Comparison of ENCODE assay signal across 17 cellular contexts in genomic region chr10:108775911-108776475, GRCh38.
DNase-seq lines count a peak whose midpoint lies in the region; ATAC-seq and TF ChIP-seq lines count a peak whose summit lies in the region.
"Had no signal": no experiment of that assay in that cellular context is flagged by ENCODE, and none has a peak within 500 bp of the region (broad histone marks: within the 10 kb centered on the region; RNA-seq: fewer than 3 reads in every experiment).

No MANE protein-coding gene starts in this region.

- H4K5ac ChIP-seq in IMR-90 (ENCODE audit: low read depth, low read length) = no peak overlapping the region

- in situ Hi-C loops in IMR-90 (cut with MboI; ENCODE audit: low sequenced_read_pairs) (no loop called here), astrocyte of the spinal cord (cut with HindIII; ENCODE audit: low sequenced_read_pairs) (no loop called here)

- no peak for TF ChIP-seq CTCF in IMR-90 (conservative IDR thresholded peaks at IDR 0.05; ENCODE audit: low read depth, low read length)
- no peak for TF ChIP-seq CTCF in astrocyte of the spinal cord (IDR thresholded peaks at IDR 0.05; ENCODE audit: low read depth, low read length)
- no peak for TF ChIP-seq CTCF in fibroblast of villous mesenchyme (IDR thresholded peaks at IDR 0.05; ENCODE audit: insufficient read depth, low read depth, low read length)

- H3K4me1 ChIP-seq in IMR-90 (ENCODE audit: control insufficient read depth, insufficient read depth, low read length) = no peaks in the 10 kb centered on the region
- H3K4me1 ChIP-seq: A549 had no signal

- no peak overlapping the region for H3K18ac ChIP-seq in IMR-90 (ENCODE audit: low read depth, low read length)

- no peak overlapping the region for H2BK5ac ChIP-seq in IMR-90 (ENCODE audit: low read depth, low read length, poor library complexity, severe bottlenecking)

- no peak overlapping the region for H3K9ac ChIP-seq in IMR-90 (ENCODE audit: low read depth, low read length)

- CTCF ChIA-PET in IMR-90 (lab: Yijun Ruan, JAX) = no interaction called here

- intact Hi-C loops in IMR-90 (cut with micrococcal nuclease) = no loop called here

- POLR2A ChIA-PET in IMR-90 (lab: Charles Lee; ENCODE audit: unreplicated experiment) = no interaction called here

- H3K56ac ChIP-seq in IMR-90 (ENCODE audit: extremely low read depth, insufficient read depth, low read length) = no peak overlapping the region

- H3K27ac ChIP-seq in IMR-90 (ENCODE audit: insufficient read depth, low read length) = no peak overlapping the region
- H3K27ac ChIP-seq: A549 had no signal

- H3K9me1 ChIP-seq in IMR-90 (ENCODE audit: insufficient read depth, low read length) = no peaks in the 10 kb centered on the region

- H4K91ac ChIP-seq in IMR-90 (ENCODE audit: insufficient read depth, low read depth, low read length) = no peak overlapping the region

- TF ChIP-seq POLR2A in IMR-90 (IDR thresholded peaks at IDR 0.05; ENCODE audit: low read depth, low read length) = no peak

- H3K4ac ChIP-seq in IMR-90 (ENCODE audit: low read depth, low read length) = no peak overlapping the region

- no peaks in the 10 kb centered on the region for H3K9me3 ChIP-seq in IMR-90 (ENCODE audit: control insufficient read depth, insufficient read depth, low read length)
- H3K9me3 ChIP-seq: A549 had no signal

- no peaks in the 10 kb centered on the region for H4K20me1 ChIP-seq in IMR-90 (ENCODE audit: insufficient read depth, low read length)

- H2AK9ac ChIP-seq in IMR-90 (replicated peaks; ENCODE audit: low read depth, low read length, poor library complexity) = no peak overlapping the region

- no peaks in the 10 kb centered on the region for H3K27me3 ChIP-seq in IMR-90 (ENCODE audit: control insufficient read depth, insufficient read depth, low read length)

- no peak overlapping the region for H2BK15ac ChIP-seq in IMR-90 (ENCODE audit: low read depth, low read length)

- H2AFZ ChIP-seq in IMR-90 (replicated peaks; ENCODE audit: low read length, poor library complexity) = no peak overlapping the region
- H2AFZ ChIP-seq: GM23338 had no signal

- H3K14ac ChIP-seq in IMR-90 (replicated peaks; ENCODE audit: low read depth, low read length) = no peak overlapping the region

- no peaks in the 10 kb centered on the region for H3K79me1 ChIP-seq in IMR-90 (ENCODE audit: low read depth in 1 of 2, low read length in 2 of 2)

- no peak overlapping the region for H2AK5ac ChIP-seq in IMR-90 (ENCODE audit: low read depth, low read length)

- peak; percentile 34 for DNase-seq in EL
- peak; percentile 45 for DNase-seq in IMR-90
- peak; percentile 22 for DNase-seq in astrocyte of the spinal cord (ENCODE audit: low read depth, low spot score)
- peak; percentile 23 for DNase-seq in fibroblast of villous mesenchyme (ENCODE audit: low read depth)
- no peak for DNase-seq in stimulated activated naive CD4-positive, alpha-beta T cell treated with Interleukin-2 at 50 U/mL for 16 hours (lab: John Stamatoyannopoulos, UW)
- no peak for DNase-seq in mesenteric fat pad (ENCODE audit: low spot score)
- no peak for DNase-seq in activated gamma-delta T cell treated with Interleukin-2 at 50 U/mL for 16 hours
- DNase-seq: CD8-positive, alpha-beta T cell; COR-L47; DMS153; DMS79 treated with DMSO at 0.1 percent for 48 hours; GF-D8; H9 had no signal

- no peak overlapping the region for H3K4me3 ChIP-seq in IMR-90 (ENCODE audit: insufficient read depth, low read depth, low read length)
- no peak overlapping the region for H3K4me3 ChIP-seq in astrocyte of the spinal cord (ENCODE audit: low read depth, low read length)
- no peak overlapping the region for H3K4me3 ChIP-seq in fibroblast of villous mesenchyme (ENCODE audit: low read depth, low read length)
- H3K4me3 ChIP-seq: A549, GM23338 had no signal

- no CpG with 5 or more reads among the region's 3 CpGs for WGBS in IMR-90 (ENCODE audit: extremely low coverage in 2 of 2, insufficient read length in 1 of 2), 2 experiments

- dilution Hi-C loops in IMR-90 (cut with HindIII; ENCODE audit: low sequenced_read_pairs, unreplicated experiment) = no loop called here

- no peak overlapping the region for H4K8ac ChIP-seq in IMR-90 (ENCODE audit: low read depth in 2 of 2, low read length in 2 of 2)

- H2BK20ac ChIP-seq in IMR-90 (ENCODE audit: low read depth, low read length) = no peak overlapping the region

- no peaks in the 10 kb centered on the region for H3K36me3 ChIP-seq in IMR-90 (ENCODE audit: control insufficient read depth, insufficient read depth, low read length)

- no peak for TF ChIP-seq RAD21 in IMR-90 (IDR thresholded peaks at IDR 0.05; ENCODE audit: low read length)

- BruUV-seq in IMR-90 (replicated peaks; lab: Mats Ljungman, UMichigan) = no TSS peak

- no peak overlapping the region for H2BK120ac ChIP-seq in IMR-90 (ENCODE audit: low read depth, low read length)

- ATAC-seq in IMR-90 (ENCODE audit: low read depth) = no peak
- ATAC-seq in GM21737 (IDR thresholded peaks at IDR 0.05; ENCODE audit: unreplicated experiment) = no peak
- ATAC-seq: A549; CD8-positive, alpha-beta T cell; GM23338; HepG2 had no signal

- no peak overlapping the region for H3K4me2 ChIP-seq in IMR-90 (ENCODE audit: low read depth, low read length)
- H3K4me2 ChIP-seq: A549, GM23338 had no signal

- no peak overlapping the region for H3K23ac ChIP-seq in IMR-90 (ENCODE audit: low read depth, low read length)

TF ChIP-seq in IMR-90, 13 proteins besides CTCF, POLR2A, EP300 and RAD21:
- TF ChIP-seq USF2 (IDR thresholded peaks at IDR 0.05; ENCODE audit: low read depth, low read length) = no peak
- TF ChIP-seq FOS (IDR thresholded peaks at IDR 0.05; ENCODE audit: low read depth, low read length) = no peak
- no peak for TF ChIP-seq MXI1 (IDR thresholded peaks at IDR 0.05; ENCODE audit: borderline replicate concordance, low read depth, low read length)
- TF ChIP-seq NFE2L2 (IDR thresholded peaks at IDR 0.05; ENCODE audit: low read depth, low read length) = no peak
- TF ChIP-seq ELK1 (IDR thresholded peaks at IDR 0.05; ENCODE audit: borderline replicate concordance, low read depth, low read length) = no peak
- no peak for TF ChIP-seq RCOR1 (IDR thresholded peaks at IDR 0.05; ENCODE audit: insufficient replicate concordance, low read length)
- TF ChIP-seq CHD1 (IDR thresholded peaks at IDR 0.05; ENCODE audit: low read depth, low read length) = no peak
- TF ChIP-seq RFX5 (IDR thresholded peaks at IDR 0.05; ENCODE audit: low read depth, low read length) = no peak
- TF ChIP-seq MAFK (IDR thresholded peaks at IDR 0.05; ENCODE audit: low read depth, low read length) = no peak
- TF ChIP-seq MAZ (IDR thresholded peaks at IDR 0.05; ENCODE audit: borderline replicate concordance, low read depth, low read length) = no peak
- TF ChIP-seq SMC3 (IDR thresholded peaks at IDR 0.05; ENCODE audit: low read depth, low read length) = no peak
- no peak for TF ChIP-seq BHLHE40 (IDR thresholded peaks at IDR 0.05; ENCODE audit: low read depth, low read length)

Comparison
In these comparisons a context has a peak if more than half of its experiments do, and no peak if none do; other contexts are left out.
1. DNase-seq: peak in EL (single experiment), IMR-90 (single experiment), astrocyte of the spinal cord (single experiment) and fibroblast of villous mesenchyme (single experiment); none in stimulated activated naive CD4-positive, alpha-beta T cell treated with Interleukin-2 at 50 U/mL for 16 hours (single experiment), mesenteric fat pad (single experiment) and activated gamma-delta T cell treated with Interleukin-2 at 50 U/mL for 16 hours (single experiment).